Comparison of ENCODE assay signal across 1 cellular context in genomic region chr16:2122429-2122828, GRCh38.
TF ChIP-seq lines count a peak whose summit lies in the region.

No MANE protein-coding gene starts in this region.

TF ChIP-seq in GM12878, 131 proteins besides CTCF, POLR2A, EP300 and RAD21:
- TF ChIP-seq GATAD2B (conservative IDR thresholded peaks at IDR 0.05; ENCODE audit: low read depth), result no peak
- no peak for TF ChIP-seq ATF2 (IDR thresholded peaks at IDR 0.05; ENCODE audit: low read length)
- TF ChIP-seq RELB (IDR thresholded peaks at IDR 0.05; ENCODE audit: low read depth), result no peak
- TF ChIP-seq POLR2AphosphoS5 (IDR thresholded peaks at IDR 0.05; ENCODE audit: low read length), result no peak
- no peak for TF ChIP-seq MXI1 (IDR thresholded peaks at IDR 0.05; ENCODE audit: low read depth, low read length)
- no peak for TF ChIP-seq RELA (IDR thresholded peaks at IDR 0.05; ENCODE audit: borderline replicate concordance, partially characterized antibody)
- no peak for TF ChIP-seq HDGF (IDR thresholded peaks at IDR 0.05)
- TF ChIP-seq RCOR1 (conservative IDR thresholded peaks at IDR 0.05; ENCODE audit: low read depth, low read length), result no peak
- TF ChIP-seq ATF7 (IDR thresholded peaks at IDR 0.05; ENCODE audit: low read depth), result no peak
- no peak for TF ChIP-seq PRDM15 (CRISPR knock-in tag; IDR thresholded peaks at IDR 0.05)
- no peak for TF ChIP-seq IRF3 (IDR thresholded peaks at IDR 0.05)
- no peak for TF ChIP-seq SREBF1 (IDR thresholded peaks at IDR 0.05; ENCODE audit: low read length)
